ENCODE assay signal across 8 cellular contexts in the genomic region with DNA sequence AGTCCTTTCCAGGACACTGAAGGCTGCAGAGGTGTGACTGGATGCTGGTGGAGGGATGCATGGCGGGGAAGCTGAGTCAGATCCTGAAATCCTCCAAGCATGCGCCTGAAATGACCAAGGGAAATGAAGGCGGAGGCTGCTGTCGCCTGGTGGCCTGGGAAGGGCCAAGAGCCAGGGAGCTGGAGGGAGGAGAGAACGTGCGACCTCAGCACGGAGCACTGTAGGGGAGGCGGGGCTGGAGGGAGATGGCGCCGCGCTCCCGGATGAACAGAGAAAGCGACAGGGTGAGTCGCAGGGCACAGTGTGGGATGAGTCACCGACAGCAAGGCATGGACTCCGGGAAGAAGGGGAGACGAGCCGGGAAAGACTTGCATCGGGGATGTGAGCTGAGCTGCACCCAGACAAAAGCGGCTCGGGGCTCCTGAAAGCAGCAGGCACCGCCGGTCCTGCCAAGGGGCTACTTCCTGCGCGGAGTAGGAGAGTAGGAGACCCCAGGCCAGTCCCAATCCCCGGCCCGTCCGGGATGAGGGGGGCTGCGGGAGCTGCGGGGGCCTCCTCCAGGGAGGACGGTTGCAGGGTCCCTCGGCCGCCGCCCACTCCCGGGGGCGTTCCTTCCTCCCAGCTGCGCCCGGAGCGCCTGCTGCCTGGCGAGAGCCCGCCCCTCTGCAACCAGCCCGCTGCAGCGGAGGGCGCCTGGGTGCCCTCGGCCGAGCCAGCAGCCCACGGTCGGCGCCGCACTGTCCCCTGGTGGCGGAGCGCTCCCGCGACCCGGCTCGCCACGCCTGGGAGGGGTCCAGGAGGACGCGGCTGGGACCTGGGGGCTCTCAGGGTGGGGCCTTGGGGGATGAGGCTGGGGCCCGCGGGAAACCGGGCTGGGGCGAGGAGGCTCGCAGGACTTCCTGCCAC. TPM values are rescaled to one million over a fixed set of nuclear protein-coding genes. Genes with fewer than 3 reads are reported as not detected.
DNase-seq lines count a peak whose midpoint lies in the region; ATAC-seq and TF ChIP-seq lines count a peak whose summit lies in the region.

No MANE protein-coding gene starts in this region.

- no peaks in the 10 kb centered on the region for H4K20me1 ChIP-seq in OCI-LY1 (ENCODE audit: insufficient read depth, low read length)

- H3K4me3 Mint-ChIP-seq in activated T-cell treated with anti-CD3 and anti-CD28 coated beads, Interleukin-2, amount 50 U/mL, for 4 hours = peak overlapping the region; percentile 94

- peaks cover 29% of the 10 kb centered on the region for H3K4me1 ChIP-seq in HUES64 (ENCODE audit: insufficient read depth, low read length)
- peaks cover 18% of the 10 kb centered on the region for H3K4me1 ChIP-seq in OCI-LY1 (ENCODE audit: insufficient read depth, low read length, severe bottlenecking)
- H3K4me1 ChIP-seq in esophagus (ENCODE audit: control insufficient read depth in 2 of 2, insufficient read depth in 2 of 2, low read length in 1 of 2) = peaks cover 0 to 11% of the 10 kb centered on the region in 2 donors
- H3K4me1 ChIP-seq in muscle layer of colon (ENCODE audit: insufficient read depth, low read length) = peaks cover 21% of the 10 kb centered on the region

- peak overlapping the region; percentile 98 for H3K27ac ChIP-seq in HUES64 (ENCODE audit: low read depth, low read length)
- H3K27ac ChIP-seq in OCI-LY1 (ENCODE audit: low read depth, low read length, poor library complexity, severe bottlenecking) = peak overlapping the region; percentile 81
- H3K27ac ChIP-seq in esophagus (ENCODE audit: low read depth in 2 of 2, low read length in 1 of 2) = peak overlapping the region; percentile 95 to 99
- peak overlapping the region; percentile 81 for H3K27ac ChIP-seq in muscle layer of colon (ENCODE audit: low read depth, low read length)

- H3K36me3 ChIP-seq in HUES64 (ENCODE audit: insufficient read depth, low read length) (no peaks in the 10 kb centered on the region), OCI-LY1 (ENCODE audit: insufficient read depth, low read length) (no peaks in the 10 kb centered on the region; the same call in 1 of the 2 replicates), esophagus (ENCODE audit: control insufficient read depth in 2 of 2, insufficient read depth in 2 of 2, low read length in 1 of 2) (no peaks in the 10 kb centered on the region), muscle layer of colon (ENCODE audit: insufficient read depth, low read length) (no peaks in the 10 kb centered on the region)

- no peaks in the 10 kb centered on the region for H3K27me3 ChIP-seq in HUES64 (ENCODE audit: insufficient read depth, low read length)
- no peaks in the 10 kb centered on the region for H3K27me3 ChIP-seq in OCI-LY1 (ENCODE audit: insufficient read depth, low read length)
- H3K27me3 ChIP-seq in esophagus (ENCODE audit: control insufficient read depth in 1 of 2, insufficient read depth in 2 of 2, low read length in 2 of 2) = no peaks in the 10 kb centered on the region
- H3K27me3 ChIP-seq in muscle layer of colon (ENCODE audit: control insufficient read depth in 1 of 2, insufficient read depth in 2 of 2, low read length in 2 of 2) = no peaks in the 10 kb centered on the region

- H3K4me3 ChIP-seq in HUES64 (ENCODE audit: low read length) = peak overlapping the region; percentile 59
- H3K4me3 ChIP-seq in OCI-LY1 (ENCODE audit: low read depth, low read length, poor library complexity, severe bottlenecking) = peak overlapping the region; percentile 72
- H3K4me3 ChIP-seq in esophagus (ENCODE audit: low read depth in 1 of 2, low read length in 2 of 2) = peak overlapping the region; percentile 54 to 61
- peak overlapping the region; percentile 35 to 94 for H3K4me3 ChIP-seq in muscle layer of colon (ENCODE audit: low read depth in 1 of 2, low read length in 2 of 2)

- DNase-seq in D341Med (ENCODE audit: low spot score) = peak; percentile 96
- peak; percentile 62 for DNase-seq in activated T-cell treated with anti-CD3 and anti-CD28 coated beads, Interleukin-2, amount 50 U/mL, for 4 hours
- DNase-seq in stimulated activated CD8-positive, alpha-beta memory T cell treated with anti-CD3 and anti-CD28 coated beads, Interleukin-7, amount 100 ng/mL, for 24 hours (ENCODE audit: low read depth) = peak; percentile 51

- H3F3A ChIP-seq in OCI-LY1 (ENCODE audit: insufficient read depth, low read length) = no peaks in the 10 kb centered on the region

- no peaks in the 10 kb centered on the region for H3K9me3 Mint-ChIP-seq in activated T-cell treated with anti-CD3 and anti-CD28 coated beads, Interleukin-2, amount 50 U/mL, for 4 hours

- H3K36me3 Mint-ChIP-seq in activated T-cell treated with anti-CD3 and anti-CD28 coated beads, Interleukin-2, amount 50 U/mL, for 4 hours (ENCODE audit: insufficient read depth) = no peaks in the 10 kb centered on the region

- no peaks in the 10 kb centered on the region for H3K27me3 Mint-ChIP-seq in activated T-cell treated with anti-CD3 and anti-CD28 coated beads, Interleukin-2, amount 50 U/mL, for 4 hours (ENCODE audit: low read depth)

- peaks cover 23% of the 10 kb centered on the region for H3K4me1 Mint-ChIP-seq in activated T-cell treated with anti-CD3 and anti-CD28 coated beads, Interleukin-2, amount 50 U/mL, for 4 hours (ENCODE audit: low read depth)

- H3K9ac ChIP-seq in HUES64 (ENCODE audit: low read depth, low read length) (peak overlapping the region; percentile 86), OCI-LY1 (ENCODE audit: low read length) (peak overlapping the region; percentile 64), muscle layer of colon (ENCODE audit: low read length) (peak overlapping the region; percentile 62)

- no peaks in the 10 kb centered on the region for H3K79me2 ChIP-seq in OCI-LY1 (ENCODE audit: insufficient read depth, low read length)

- H2AFZ ChIP-seq in OCI-LY1 (ENCODE audit: low read length) = no peak overlapping the region; the same call in 1 of the 2 replicates

- H3K9me2 ChIP-seq in OCI-LY1 (ENCODE audit: low read depth, low read length) = no peaks in the 10 kb centered on the region

- WGBS in HUES64 = under 1% methylated on average over 64 of the region's 64 CpGs
- WGBS in esophagus, 2 donors = 0% methylated on average over 58 to 64 of the region's 64 CpGs

- peak overlapping the region; percentile 75 for H3K4me2 ChIP-seq in OCI-LY1 (ENCODE audit: low read length)

- no peaks in the 10 kb centered on the region for H3K9me3 ChIP-seq in HUES64 (ENCODE audit: insufficient read depth, low read depth, low read length)
- H3K9me3 ChIP-seq in OCI-LY1 (ENCODE audit: low read length) = no peaks in the 10 kb centered on the region
- no peaks in the 10 kb centered on the region for H3K9me3 ChIP-seq in esophagus (ENCODE audit: control insufficient read depth in 2 of 2, insufficient read depth in 1 of 2, low read depth in 1 of 2, low read length in 1 of 2)
- no peaks in the 10 kb centered on the region for H3K9me3 ChIP-seq in muscle layer of colon (ENCODE audit: low read length)

- peak; percentile 84 for TF ChIP-seq CTCF in OCI-LY1 (IDR thresholded peaks at IDR 0.05; ENCODE audit: low read length)

- peak; percentile 52 for ATAC-seq in GM21447 (IDR thresholded peaks at IDR 0.05; ENCODE audit: unreplicated experiment)
- ATAC-seq in activated T-cell treated with anti-CD3 and anti-CD28 coated beads, Interleukin-2, amount 50 U/mL, for 4 hours = peak; percentile 77 to 85

RNA-seq across cellular contexts. Expression of gene NQO2, which starts 11.0 kb away (rescaled TPM):
- polyA plus RNA-seq in HUES64 (2013, experiment 1 of 2) = 125 TPM
- 138 TPM for polyA plus RNA-seq in HUES64 (2013, experiment 2 of 2)
- total RNA-seq in activated T-cell treated with anti-CD3 and anti-CD28 coated beads, Interleukin-2, amount 50 U/mL, for 4 hours = 10 to 100 TPM; 35.5 to 41.8 (median 38.4) TPM
- polyA plus RNA-seq in esophagus = 10 to 100 TPM; 24.2 to 40.0 TPM

RNA-seq across cellular contexts. Expression of gene SERPINB6, which starts 17.3 kb away (rescaled TPM):
- polyA plus RNA-seq in HUES64 (2013, experiment 1 of 2) = 15.9 TPM
- 21.7 TPM for polyA plus RNA-seq in HUES64 (2013, experiment 2 of 2)
- total RNA-seq in activated T-cell treated with anti-CD3 and anti-CD28 coated beads, Interleukin-2, amount 50 U/mL, for 4 hours = 10 to 100 TPM; 14.9 to 15.9 (median 15.3) TPM
- 10 to 100 TPM; 86.1 to 95.7 TPM for polyA plus RNA-seq in esophagus

Comparison
In these comparisons a context has a peak if more than half of its experiments do, and no peak if none do; other contexts are left out.
1. Peak in every context shown above with its lines: DNase-seq, ATAC-seq, H3K4me3 ChIP-seq and H3K27ac ChIP-seq.